In genomic region chr3:5198313-5198677, GRCh38 we compare ENCODE assay signal across 13 cellular contexts. TPM values are rescaled to one million over a fixed set of nuclear protein-coding genes. Genes with fewer than 3 reads are reported as not detected.
DNase-seq lines count a peak whose midpoint lies in the region; ATAC-seq and TF ChIP-seq lines count a peak whose summit lies in the region.
"Had no signal": no experiment of that assay in that cellular context is flagged by ENCODE, and none has a peak within 500 bp of the region (broad histone marks: within the 10 kb centered on the region; RNA-seq: fewer than 3 reads in every experiment).

No MANE protein-coding gene starts in this region.

- no peak overlapping the region for H2BK12ac ChIP-seq in H9 (ENCODE audit: insufficient read length, low read depth, low read length)

- no peak overlapping the region for H2BK120ac ChIP-seq in H9 (ENCODE audit: low read depth, low read length, poor library complexity, severe bottlenecking)

- H3K9ac ChIP-seq in H9 (ENCODE audit: extremely low read depth, insufficient read length, low read length): no peak overlapping the region

- H2BK15ac ChIP-seq in H9 (ENCODE audit: low read depth, low read length): no peak overlapping the region

- peaks cover 41% of the 10 kb centered on the region for H3K36me3 ChIP-seq in A673 (ENCODE audit: insufficient read depth, low read length, poor library complexity, severe bottlenecking)
- peaks cover 45% of the 10 kb centered on the region for H3K36me3 ChIP-seq in lower lobe of right lung

- WGBS in H9 (ENCODE audit: extremely low coverage, insufficient read length, low lambda C conversion rate): no CpG with 5 or more reads among the region's 4 CpGs

- no peak overlapping the region for H3K56ac ChIP-seq in H9 (ENCODE audit: insufficient read length, low read depth, low read length)

- CTCF ChIA-PET in A673 (lab: Charles Lee): no interaction called here
- CTCF ChIA-PET in activated CD8-positive, alpha-beta T cell treated with anti-CD3 and anti-CD28 coated beads, Interleukin-2, amount 10 ng/mL, durations not matched to agents 7 days and 5 days (lab: Charles Lee): interaction anchor here (1.1 to 3.7 kb wide), 3 partner anchors 10 to 187 kb away, joined by 4 to 19 read pairs (median 6); partner anchors contain the start of gene EDEM1

- H2AK5ac ChIP-seq in H9 (ENCODE audit: insufficient read length, low read length): no peak overlapping the region

- peak overlapping the region; percentile 45 for H3T11ph ChIP-seq in H9 (ENCODE audit: low read length)

- POLR2A ChIA-PET in A673 (lab: Charles Lee; ENCODE audit: low non-redundant PET): no interaction called here
- POLR2A ChIA-PET in activated CD8-positive, alpha-beta T cell treated with anti-CD3 and anti-CD28 coated beads, Interleukin-2, amount 10 ng/mL, durations not matched to agents 7 days and 5 days (lab: Charles Lee): interaction anchor here (1.9 to 3.6 kb wide), 2 partner anchors 10 to 219 kb away, joined by 7 to 56 read pairs; partner anchors contain the start of genes BHLHE40 and EDEM1

- peak overlapping the region in 2 of 3 experiments; percentile 25 to 45; a peak in 3 of 7 replicates for H3K27ac Mint-ChIP-seq in H9
- H3K27ac Mint-ChIP-seq in activated CD8-positive, alpha-beta T cell treated with anti-CD3 and anti-CD28 coated beads, Interleukin-2, amount 10 ng/mL, durations not matched to agents 7 days and 5 days: peak overlapping the region; percentile 84

- H3K4me1 ChIP-seq in A673 (ENCODE audit: insufficient read depth, low read length, poor library complexity, severe bottlenecking) (peaks cover 71% of the 10 kb centered on the region), H9 (ENCODE audit: insufficient read depth, low read length) (peaks cover 2% of the 10 kb centered on the region; the same call in 1 of the 2 replicates), lower lobe of right lung (peaks cover 59% of the 10 kb centered on the region)

- no peaks in the 10 kb centered on the region for H4K20me1 ChIP-seq in H9 (ENCODE audit: control insufficient read depth, insufficient read depth, insufficient read length)

- H3K9me3 ChIP-seq in A673 (ENCODE audit: low read depth, low read length, poor library complexity, severe bottlenecking) (no peaks in the 10 kb centered on the region), H9 (ENCODE audit: control insufficient read depth, low read depth, low read length) (no peaks in the 10 kb centered on the region), lower lobe of right lung (no peaks in the 10 kb centered on the region)

- H2BK20ac ChIP-seq in H9 (ENCODE audit: low read depth, low read length, poor library complexity, severe bottlenecking): peak overlapping the region; percentile 60

- no peak overlapping the region for H4K91ac ChIP-seq in H9 (ENCODE audit: insufficient read length, low read depth, low read length)

- H3K27ac ChIP-seq in A673 (ENCODE audit: low read depth, low read length, poor library complexity, severe bottlenecking): peak overlapping the region; percentile 80
- peak overlapping the region; percentile 94 for H3K27ac ChIP-seq in H9 (ENCODE audit: insufficient read length, low read depth, low read length)
- H3K27ac ChIP-seq in lower lobe of right lung: peak overlapping the region; percentile 51
- H3K27ac ChIP-seq: C4-2B had no signal

- intact Hi-C loops in A673 (cut with micrococcal nuclease; ENCODE audit: unreplicated experiment) (no loop called here), lower lobe of right lung (cut with DNase I) (no loop called here), head of caudate nucleus (cut with DNase I) (no loop called here)

- peaks cover 4% of the 10 kb centered on the region for H3K79me1 ChIP-seq in H9 (ENCODE audit: insufficient read depth, low read depth, low read length, poor library complexity, severe bottlenecking)

- H3K27me3 ChIP-seq in A673 (replicated peaks; ENCODE audit: insufficient read depth, low read depth, low read length, poor library complexity) (no peaks in the 10 kb centered on the region), H9 (ENCODE audit: insufficient read depth, low read length) (no peaks in the 10 kb centered on the region), lower lobe of right lung (ENCODE audit: low read depth) (no peaks in the 10 kb centered on the region)

- no peaks in the 10 kb centered on the region for H3K23me2 ChIP-seq in H9 (ENCODE audit: insufficient read length, low read depth, low read length, poor library complexity, severe bottlenecking)

- no peak overlapping the region for H4K5ac ChIP-seq in H9 (ENCODE audit: insufficient read length, low read depth, low read length)

- no peaks in the 10 kb centered on the region for H3K79me2 ChIP-seq in H9 (ENCODE audit: insufficient read depth, low read length)

- H3K4ac ChIP-seq in H9 (ENCODE audit: low read depth, low read length): no peak overlapping the region

- H3K18ac ChIP-seq in H9 (ENCODE audit: insufficient read length, low read depth, low read length): no peak overlapping the region

- no peak overlapping the region for H2BK5ac ChIP-seq in H9 (ENCODE audit: insufficient read length, low read length)

- no peak overlapping the region for H2AFZ ChIP-seq in H9 (ENCODE audit: low read length)

- peaks cover 40 to 48% (median 42%) of the 10 kb centered on the region in 3 experiments for H3K36me3 Mint-ChIP-seq in H9 (ENCODE audit: insufficient read depth in 1 of 3, low read depth in 3 of 3)
- H3K36me3 Mint-ChIP-seq in activated CD8-positive, alpha-beta T cell treated with anti-CD3 and anti-CD28 coated beads, Interleukin-2, amount 10 ng/mL, durations not matched to agents 7 days and 5 days (ENCODE audit: low read depth): peaks cover 80% of the 10 kb centered on the region

- no peak overlapping the region for H3K23ac ChIP-seq in H9 (ENCODE audit: insufficient read length, low read depth, low read length)

- no peak overlapping the region for H3K4me2 ChIP-seq in H9 (ENCODE audit: insufficient read depth, insufficient read length, low read length)

- H3K4me1 Mint-ChIP-seq in H9: peaks cover 19 to 23% of the 10 kb centered on the region in 2 experiments
- peaks cover 66% of the 10 kb centered on the region for H3K4me1 Mint-ChIP-seq in activated CD8-positive, alpha-beta T cell treated with anti-CD3 and anti-CD28 coated beads, Interleukin-2, amount 10 ng/mL, durations not matched to agents 7 days and 5 days (ENCODE audit: low read depth)

- no peak overlapping the region for H3K14ac ChIP-seq in H9 (ENCODE audit: insufficient read depth, low read length)

- ATAC-seq in activated CD8-positive, alpha-beta T cell treated with anti-CD3 and anti-CD28 coated beads, Interleukin-2, amount 10 ng/mL, durations not matched to agents 7 days and 5 days: no peak
- ATAC-seq in lower lobe of right lung: no peak

- H3K27me3 Mint-ChIP-seq in H9 (ENCODE audit: low read depth): no peaks in the 10 kb centered on the region
- H3K27me3 Mint-ChIP-seq in activated CD8-positive, alpha-beta T cell treated with anti-CD3 and anti-CD28 coated beads, Interleukin-2, amount 10 ng/mL, durations not matched to agents 7 days and 5 days (ENCODE audit: low read depth): no peaks in the 10 kb centered on the region

- no peak for DNase-seq in A673 (ENCODE audit: low spot score)
- DNase-seq in H9: no peak
- no peak for DNase-seq in activated CD8-positive, alpha-beta T cell treated with anti-CD3 and anti-CD28 coated beads, Interleukin-2, amount 10 ng/mL, durations not matched to agents 7 days and 5 days
- DNase-seq in lower lobe of right lung: no peak
- DNase-seq in C1 segment of cervical spinal cord (lab: John Stamatoyannopoulos, UW): no peak
- no peak for DNase-seq in NCI-H2081 (lab: John Stamatoyannopoulos, UW)
- DNase-seq in NCI-H2081 treated with DMSO at 0.1 percent for 48 hours (lab: John Stamatoyannopoulos, UW): no peak
- DNase-seq in head of caudate nucleus: no peak
- DNase-seq: activated gamma-delta T cell, hippocampal formation, NCI-H2029 treated with DMSO at 0.1 percent for 48 hours had no signal

- H3K4me3 Mint-ChIP-seq in H9: no peak overlapping the region
- H3K4me3 Mint-ChIP-seq in activated CD8-positive, alpha-beta T cell treated with anti-CD3 and anti-CD28 coated beads, Interleukin-2, amount 10 ng/mL, durations not matched to agents 7 days and 5 days: peak overlapping the region; percentile 37
- H3K4me3 Mint-ChIP-seq: mesothelial cell of epicardium had no signal

- no TSS peak for BruUV-seq in A673 (replicated peaks; lab: Mats Ljungman, UMichigan)

- TF ChIP-seq CTCF in A673 (conservative IDR thresholded peaks at IDR 0.05; ENCODE audit: low read depth, low read length) (no peak), H9 (conservative IDR thresholded peaks at IDR 0.05) (no peak), lower lobe of right lung (IDR thresholded peaks at IDR 0.05) (no peak)

- no peak overlapping the region for H4K8ac ChIP-seq in H9 (replicated peaks; ENCODE audit: insufficient read length, low read depth, low read length)

- no peaks in the 10 kb centered on the region for H3K9me3 Mint-ChIP-seq in H9
- H3K9me3 Mint-ChIP-seq in activated CD8-positive, alpha-beta T cell treated with anti-CD3 and anti-CD28 coated beads, Interleukin-2, amount 10 ng/mL, durations not matched to agents 7 days and 5 days (ENCODE audit: insufficient read depth): no peaks in the 10 kb centered on the region
- H3K9me3 Mint-ChIP-seq: mesothelial cell of epicardium had no signal

- H3K4me3 ChIP-seq in A673 (ENCODE audit: low read depth, low read length, poor library complexity, severe bottlenecking) (no peak overlapping the region), lower lobe of right lung (no peak overlapping the region)

RNA-seq across cellular contexts. Expression of gene EDEM1, which starts 10.8 kb away (rescaled TPM):
- total RNA-seq in A673 (2021): 31.4 and 32.1 TPM in 2 replicates
- 11.6 and 11.7 TPM in 2 replicates for total RNA-seq in H9 (2021)
- total RNA-seq in activated CD8-positive, alpha-beta T cell treated with anti-CD3 and anti-CD28 coated beads, Interleukin-2, amount 10 ng/mL, durations not matched to agents 7 days and 5 days: 10 to 100 TPM; 81.7 to 84.3 TPM
- 76.5 TPM for total RNA-seq in lower lobe of right lung
